ENCODE assay signal across 8 cellular contexts in the genomic region with DNA sequence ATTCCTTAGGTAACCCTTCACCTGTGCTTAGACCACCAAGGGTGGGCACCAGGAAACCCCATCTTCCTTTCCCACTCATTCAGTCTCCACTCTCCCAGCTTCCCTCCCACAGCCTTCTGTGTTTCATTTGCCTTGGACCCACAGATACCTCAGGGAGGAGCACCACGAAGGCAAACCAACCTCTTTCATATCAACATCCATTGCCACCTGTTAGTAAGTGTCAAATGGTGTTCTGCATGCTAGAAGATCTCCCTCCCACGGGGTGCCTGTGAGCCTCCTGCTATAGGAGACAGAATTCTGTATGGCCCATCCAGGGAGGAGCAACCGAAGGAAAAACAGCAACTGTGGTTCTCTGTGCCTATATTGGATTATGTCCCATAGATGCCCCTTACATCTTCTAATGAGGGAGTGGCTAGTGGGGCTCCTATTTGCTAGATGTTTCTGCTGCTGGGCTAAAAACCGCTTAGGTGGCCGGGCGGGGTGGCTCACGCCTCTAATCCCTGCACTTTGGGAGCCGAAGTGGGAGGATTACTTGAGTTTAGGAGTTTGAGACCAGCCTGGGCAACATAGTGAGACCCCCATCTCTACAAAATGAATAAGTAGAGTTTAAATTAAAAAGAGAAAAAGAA. TPM values are rescaled to one million over a fixed set of nuclear protein-coding genes. Genes with fewer than 3 reads are reported as not detected.
DNase-seq lines count a peak whose midpoint lies in the region; ATAC-seq and TF ChIP-seq lines count a peak whose summit lies in the region.

No MANE protein-coding gene starts in this region.

- DNase-seq in activated T-cell treated with anti-CD3 and anti-CD28 coated beads, Interleukin-2, amount 50 U/mL, for 4 hours: no peak
- DNase-seq in activated T-cell treated with anti-CD3 and anti-CD28 coated beads, Interleukin-2, amount 50 U/mL, for 1 hour: no peak
- DNase-seq in activated naive CD8-positive, alpha-beta T cell treated with anti-CD3 and anti-CD28 coated beads for 36 hours: no peak
- no peak for DNase-seq in right lobe of liver
- no peak for DNase-seq in thoracic aorta (ENCODE audit: low spot score)
- no peak for DNase-seq in GDM1 (lab: John Stamatoyannopoulos, UW)
- no peak for DNase-seq in left lobe of liver (ENCODE audit: low spot score)

- H3K9me3 Mint-ChIP-seq in activated T-cell treated with anti-CD3 and anti-CD28 coated beads, Interleukin-2, amount 50 U/mL, for 4 hours: peaks cover 7% of the 10 kb centered on the region
- H3K9me3 Mint-ChIP-seq in activated naive CD8-positive, alpha-beta T cell treated with anti-CD3 and anti-CD28 coated beads for 36 hours: peaks cover 8% of the 10 kb centered on the region

- TF ChIP-seq POLR2A in right lobe of liver (IDR thresholded peaks at IDR 0.05): no peak

- WGBS in right lobe of liver (ENCODE audit: insufficient coverage, low coverage, low lambda C conversion rate, missing lambda C conversion rate): 79% methylated on average over 7 of the region's 8 CpGs

- peaks cover 1% of the 10 kb centered on the region for H3K27me3 Mint-ChIP-seq in activated T-cell treated with anti-CD3 and anti-CD28 coated beads, Interleukin-2, amount 50 U/mL, for 4 hours (ENCODE audit: low read depth)
- H3K27me3 Mint-ChIP-seq in activated naive CD8-positive, alpha-beta T cell treated with anti-CD3 and anti-CD28 coated beads for 36 hours: no peaks in the 10 kb centered on the region

- intact Hi-C loops in right lobe of liver (cut with DNase I): loop anchor here in 1 of 2 donors (10.0 kb wide), 1 partner anchor 194 kb away; a partner anchor contains a TSS

- H3K36me3 Mint-ChIP-seq in activated T-cell treated with anti-CD3 and anti-CD28 coated beads, Interleukin-2, amount 50 U/mL, for 4 hours (ENCODE audit: insufficient read depth): no peaks in the 10 kb centered on the region
- H3K36me3 Mint-ChIP-seq in activated naive CD8-positive, alpha-beta T cell treated with anti-CD3 and anti-CD28 coated beads for 36 hours: no peaks in the 10 kb centered on the region

- peak overlapping the region; percentile 30 for H3K27ac Mint-ChIP-seq in activated naive CD8-positive, alpha-beta T cell treated with anti-CD3 and anti-CD28 coated beads for 36 hours

- H3K4me3 Mint-ChIP-seq in activated T-cell treated with anti-CD3 and anti-CD28 coated beads, Interleukin-2, amount 50 U/mL, for 4 hours: peak overlapping the region; percentile 39
- H3K4me3 Mint-ChIP-seq in activated naive CD8-positive, alpha-beta T cell treated with anti-CD3 and anti-CD28 coated beads for 36 hours: peak overlapping the region; percentile 11

- peak overlapping the region in 1 of 3 donors; percentile 45 for H3K4me3 ChIP-seq in right lobe of liver
- peak overlapping the region; percentile 63 for H3K4me3 ChIP-seq in thoracic aorta

- TF ChIP-seq CTCF in right lobe of liver (IDR thresholded peaks at IDR 0.05) (no peak), thoracic aorta (IDR thresholded peaks at IDR 0.05) (no peak)

- peaks cover 7% of the 10 kb centered on the region for H3K4me1 Mint-ChIP-seq in activated T-cell treated with anti-CD3 and anti-CD28 coated beads, Interleukin-2, amount 50 U/mL, for 4 hours (ENCODE audit: low read depth)
- peaks cover 7% of the 10 kb centered on the region for H3K4me1 Mint-ChIP-seq in activated naive CD8-positive, alpha-beta T cell treated with anti-CD3 and anti-CD28 coated beads for 36 hours

- H3K4me1 ChIP-seq in right lobe of liver (peaks cover 0 to 5% (median 0%) of the 10 kb centered on the region in 4 donors), thoracic aorta (ENCODE audit: control insufficient read depth in 1 of 2, low read depth in 2 of 2) (peaks cover 0 to 9% of the 10 kb centered on the region in 2 donors)

- ATAC-seq in activated T-cell treated with anti-CD3 and anti-CD28 coated beads, Interleukin-2, amount 50 U/mL, for 4 hours: no peak
- ATAC-seq in right lobe of liver: no peak
- no peak for ATAC-seq in thoracic aorta (ENCODE audit: insufficient number of reproducible peaks, low FRiP score, low read depth)
- no peak for ATAC-seq in left lobe of liver
- no peak for ATAC-seq in HG02885 (IDR thresholded peaks at IDR 0.05; ENCODE audit: poor library complexity, unreplicated experiment)

- H3K27ac ChIP-seq in right lobe of liver (peak overlapping the region in 2 of 3 donors; percentile 31 to 59), thoracic aorta (no peak overlapping the region)

- H3K9me3 ChIP-seq in right lobe of liver (no peaks in the 10 kb centered on the region), thoracic aorta (peaks cover 7% of the 10 kb centered on the region)

- H3K36me3 ChIP-seq in right lobe of liver (no peaks in the 10 kb centered on the region), thoracic aorta (no peaks in the 10 kb centered on the region)

- H3K27me3 ChIP-seq in right lobe of liver (no peaks in the 10 kb centered on the region), thoracic aorta (replicated peaks; ENCODE audit: insufficient read depth) (no peaks in the 10 kb centered on the region)

RNA-seq across cellular contexts. Expression of a gene that starts 25.6 kb away (rescaled TPM):
- total RNA-seq in activated T-cell treated with anti-CD3 and anti-CD28 coated beads, Interleukin-2, amount 50 U/mL, for 4 hours: 10 to 100 TPM; 17.6 to 27.0 (median 17.7) TPM
- 10 to 100 TPM; 45.8 to 46.3 TPM for total RNA-seq in activated naive CD8-positive, alpha-beta T cell treated with anti-CD3 and anti-CD28 coated beads for 36 hours
- total RNA-seq in right lobe of liver (100 to 1,000 TPM in 1 of 6 experiments, 10 to 100 TPM in 5; 80.3 to 125 (median 85.3) TPM), thoracic aorta (10 to 100 TPM; 12.8 to 14.4 TPM), left lobe of liver (94.6 TPM)

Comparison
In these comparisons a context has a peak if more than half of its experiments do, and no peak if none do; other contexts are left out.
1. H3K27ac ChIP-seq: peak in right lobe of liver (2 of 3); none in thoracic aorta (0 of 2).